In the genomic region with DNA sequence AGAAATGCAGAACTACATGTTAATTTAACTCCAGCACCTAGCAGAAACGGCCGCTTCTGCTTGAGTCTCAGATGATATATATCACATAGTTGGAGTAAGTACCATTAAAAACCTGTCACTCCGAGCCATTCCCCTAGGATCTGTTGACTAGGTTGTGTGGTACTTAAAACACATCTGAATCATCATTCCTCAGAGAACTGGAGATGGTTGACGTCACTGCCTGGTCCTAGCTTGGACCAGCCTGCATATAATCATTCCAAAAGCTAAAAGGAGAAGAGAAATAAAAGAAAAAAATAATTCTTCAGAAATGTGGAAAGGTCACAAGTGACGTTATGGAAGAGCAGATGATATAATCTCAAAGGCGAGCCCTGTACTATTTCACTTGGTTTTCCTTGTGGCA, we compare ENCODE assay signal across 21 cellular contexts. TPM values are rescaled to one million over a fixed set of nuclear protein-coding genes. Genes with fewer than 3 reads are reported as not detected.
"Had no signal": no experiment of that assay in that cellular context is flagged by ENCODE, and none has a peak within 500 bp of the region (broad histone marks: within the 10 kb centered on the region; RNA-seq: fewer than 3 reads in every experiment).

No MANE protein-coding gene starts in this region.

- H3K27me3 ChIP-seq: breast epithelium, neutrophil had no signal

- ATAC-seq: activated T-cell treated with anti-CD3 and anti-CD28 coated beads, Interleukin-2, amount 50 U/mL, for 72 hours; effector memory CD8-positive, alpha-beta T cell; left ventricle myocardium superior; natural killer cell; stimulated activated naive B cell treated with anti-CD40 and anti-IgM and Interleukin-4, amounts not matched to agents 10 μg/mL and 1 μg/mL and 100 μg/mL, for 72 hours had no signal

- H3K4me1 ChIP-seq: breast epithelium had no signal

- H3K9me3 ChIP-seq: breast epithelium, neutrophil had no signal

- H3K36me3 ChIP-seq: breast epithelium had no signal

- H3K27ac ChIP-seq: breast epithelium, neutrophil, skin epidermis had no signal

- DNase-seq: activated CD4-positive, alpha-beta T cell treated with anti-CD3 and anti-CD28 coated beads for 48 hours; activated CD8-positive, alpha-beta memory T cell treated with anti-CD3 and anti-CD28 coated beads, Interleukin-2, amount 50 U/mL, for 48 hours; activated gamma-delta T cell; activated naive CD8-positive, alpha-beta T cell treated with anti-CD3 and anti-CD28 coated beads for 36 hours; activated T-cell treated with anti-CD3 and anti-CD28 coated beads, Interleukin-2, amount 50 U/mL, for 72 hours; dermis blood vessel endothelial cell; effector memory CD8-positive, alpha-beta T cell; hippocampal formation; kidney; left ventricle myocardium superior; natural killer cell; posterior cingulate gyrus; stimulated activated CD4-positive, alpha-beta T cell treated with anti-CD3 and anti-CD28 coated beads, Interleukin-15, amount 100 ng/mL, for 24 hours; stimulated activated CD4-positive, alpha-beta T cell treated with anti-CD3 and anti-CD28 coated beads, Interleukin-4, amount 100 ng/mL, for 1 hour; stimulated activated naive B cell treated with anti-CD40 and anti-IgM and Interleukin-4, amounts not matched to agents 10 μg/mL and 1 μg/mL and 100 μg/mL, for 72 hours; substantia nigra had no signal

- H3K4me3 ChIP-seq: breast epithelium, skin epidermis had no signal

RNA-seq across cellular contexts. Expression of a gene that starts 52.9 kb away (rescaled TPM):
- total RNA-seq: fibroblast of lung; kidney; T-helper 1 cell treated with Interleukin-12 subunit alpha and Interleukin-12 subunit beta and Interleukin-4 antibody, amounts not matched to agents 30 ng/mL and 1 ng/mL, for 36 hours had no signal
- polyA plus RNA-seq: fibroblast of lung had no signal
